1 cellular context compared by ENCODE assay signal in the genomic region with DNA sequence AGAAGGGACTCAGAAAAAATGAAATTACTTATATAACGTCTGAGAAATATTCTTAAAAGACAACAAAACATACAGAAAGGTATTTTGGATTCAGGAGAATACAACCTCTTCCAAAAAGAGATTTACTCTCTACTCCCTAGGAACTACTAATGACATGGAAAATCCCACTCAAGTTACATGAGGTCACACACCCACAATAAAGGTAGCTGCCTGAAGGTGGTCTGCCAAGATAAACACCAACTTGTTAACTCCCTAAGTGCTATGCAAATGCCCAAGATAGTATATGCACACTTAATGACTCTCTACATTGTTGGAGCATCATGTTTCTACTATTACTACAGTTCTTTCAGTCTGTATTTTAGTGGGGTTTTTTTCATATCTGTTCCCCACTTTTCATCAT.
TF ChIP-seq lines count a peak whose summit lies in the region.

No MANE protein-coding gene starts in this region.

TF ChIP-seq in GM23338, 12 proteins besides CTCF, POLR2A, EP300 and RAD21:
- TF ChIP-seq, protein P1, sequence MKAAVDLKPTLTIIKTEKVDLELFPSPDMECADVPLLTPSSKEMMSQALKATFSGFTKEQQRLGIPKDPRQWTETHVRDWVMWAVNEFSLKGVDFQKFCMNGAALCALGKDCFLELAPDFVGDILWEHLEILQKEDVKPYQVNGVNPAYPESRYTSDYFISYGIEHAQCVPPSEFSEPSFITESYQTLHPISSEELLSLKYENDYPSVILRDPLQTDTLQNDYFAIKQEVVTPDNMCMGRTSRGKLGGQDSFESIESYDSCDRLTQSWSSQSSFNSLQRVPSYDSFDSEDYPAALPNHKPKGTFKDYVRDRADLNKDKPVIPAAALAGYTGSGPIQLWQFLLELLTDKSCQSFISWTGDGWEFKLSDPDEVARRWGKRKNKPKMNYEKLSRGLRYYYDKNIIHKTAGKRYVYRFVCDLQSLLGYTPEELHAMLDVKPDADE (IDR thresholded peaks at IDR 0.05) = no peak
- no peak for TF ChIP-seq JUNB (IDR thresholded peaks at IDR 0.05; ENCODE audit: unreplicated experiment)
- no peak for TF ChIP-seq NANOG (IDR thresholded peaks at IDR 0.05; ENCODE audit: borderline replicate concordance)
- no peak for TF ChIP-seq EZH2 (IDR thresholded peaks at IDR 0.05; ENCODE audit: low read depth, unreplicated experiment)
- no peak for TF ChIP-seq ZNF331 (CRISPR knock-in tag; IDR thresholded peaks at IDR 0.05; ENCODE audit: low read depth)
TF ChIP-seq in GM23338: peak in this region for 0.
